10 cellular contexts compared by ENCODE assay signal in the genomic region with DNA sequence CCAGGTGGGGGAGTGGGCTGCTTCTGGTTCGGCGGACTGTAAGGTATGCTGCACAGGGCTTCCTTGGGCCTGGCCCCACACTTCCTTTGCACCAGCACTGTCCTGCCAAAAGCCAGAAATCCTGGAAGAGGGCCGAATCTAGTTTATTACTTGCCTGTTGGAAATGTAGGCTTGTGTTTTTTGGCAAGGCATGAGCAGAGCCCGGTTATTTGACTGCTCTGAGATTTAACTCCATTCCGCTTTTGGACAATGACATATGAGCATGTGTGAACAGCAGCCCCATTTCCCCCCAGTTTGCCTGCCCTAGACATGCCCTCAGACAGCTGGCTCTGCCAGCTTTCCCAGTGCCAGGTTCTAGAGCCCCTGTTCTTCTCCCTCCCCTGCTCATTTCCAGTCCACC.
A peak's percentile ranks its signal among the peaks of the same experiment; 100 is the strongest.
DNase-seq lines count a peak whose midpoint lies in the region; ATAC-seq, FAIRE-seq and TF ChIP-seq lines count a peak whose summit lies in the region.
"Had no signal": no experiment of that assay in that cellular context is flagged by ENCODE, and none has a peak within 500 bp of the region (broad histone marks: within the 10 kb centered on the region; RNA-seq: fewer than 3 reads in every experiment).

No MANE protein-coding gene starts in this region.

- H2AFZ ChIP-seq in PC-3 (ENCODE audit: low read length) = no peak overlapping the region
- H2AFZ ChIP-seq in keratinocyte (ENCODE audit: control insufficient read depth, low read length) = no peak overlapping the region

- no peak for DNase-seq in PC-3
- DNase-seq in astrocyte of the spinal cord (ENCODE audit: low read depth, low spot score) = peak; percentile 36
- no peak for DNase-seq in keratinocyte (ENCODE audit: low read depth, low spot score)
- DNase-seq in stromal cell of bone marrow (ENCODE audit: low read depth) = peak; percentile 66
- DNase-seq in NCI-H524 (lab: John Stamatoyannopoulos, UW) = no peak
- DNase-seq in DMS114 treated with DMSO at 0.1 percent for 48 hours (lab: John Stamatoyannopoulos, UW; ENCODE audit: unreplicated experiment) = no peak
- no peak for DNase-seq in SKM-1 treated with dmso at 0.1 percent for 144 hours (lab: John Stamatoyannopoulos, UW; ENCODE audit: unreplicated experiment)
- DNase-seq: hypothalamus, NCI-H524 treated with DMSO at 0.1 percent for 48 hours had no signal

- H3K9me2 ChIP-seq in PC-3 (replicated peaks; ENCODE audit: low read length) = no peaks in the 10 kb centered on the region

- H3K4me3 ChIP-seq in PC-3 (ENCODE audit: low read length) (no peak overlapping the region), astrocyte of the spinal cord (ENCODE audit: low read depth, low read length) (no peak overlapping the region), keratinocyte (ENCODE audit: control insufficient read depth in 2 of 3, extremely low read depth in 1 of 3, insufficient read depth in 2 of 3, low read depth in 1 of 3, low read length in 3 of 3) (no peak overlapping the region)

- peaks cover 35% of the 10 kb centered on the region for H3K4me1 ChIP-seq in PC-3 (ENCODE audit: insufficient read depth, low read length)
- peaks cover 46% of the 10 kb centered on the region for H3K4me1 ChIP-seq in keratinocyte (ENCODE audit: control insufficient read depth, extremely low read depth, insufficient read depth, low read length)

- H3K4me2 ChIP-seq in PC-3 (ENCODE audit: low read length) (no peak overlapping the region), keratinocyte (ENCODE audit: control insufficient read depth, extremely low read depth, insufficient read depth, low read depth, low read length) (no peak overlapping the region)

- no peaks in the 10 kb centered on the region for H3K36me3 ChIP-seq in PC-3 (ENCODE audit: low read depth, low read length)
- H3K36me3 ChIP-seq in keratinocyte (ENCODE audit: control insufficient read depth in 2 of 2, extremely low read depth in 1 of 2, insufficient read depth in 2 of 2, low read length in 2 of 2) = no peaks in the 10 kb centered on the region

- H3K9me3 ChIP-seq in PC-3 (ENCODE audit: low read length) (no peaks in the 10 kb centered on the region), keratinocyte (ENCODE audit: control insufficient read depth, low read depth, low read length) (no peaks in the 10 kb centered on the region)

- H3K79me2 ChIP-seq in PC-3 (ENCODE audit: low read length) = no peaks in the 10 kb centered on the region
- H3K79me2 ChIP-seq in keratinocyte (ENCODE audit: control insufficient read depth, insufficient read depth, low read length) = no peaks in the 10 kb centered on the region

- dilution Hi-C loops in keratinocyte (cut with MboI; ENCODE audit: extremely low pct_ligation_motif_present, low sequenced_read_pairs) = no loop called here

- H3K27me3 ChIP-seq in PC-3 (ENCODE audit: low read length) (no peaks in the 10 kb centered on the region), keratinocyte (ENCODE audit: control insufficient read depth, extremely low read depth, insufficient read depth, low read length) (no peaks in the 10 kb centered on the region)

- no TSS peak for BruUV-seq in PC-3 (replicated peaks; lab: Mats Ljungman, UMichigan)

- H3K27ac ChIP-seq in PC-3 (ENCODE audit: low read length) (0 out of 2 replicates have a peak overlapping the region, but pooled peaks have one; percentile 68), keratinocyte (ENCODE audit: control insufficient read depth, insufficient read depth, low read length) (peak overlapping the region; percentile 72)

- ATAC-seq in PC-3 = no peak
- ATAC-seq in GM19463 (IDR thresholded peaks at IDR 0.05; ENCODE audit: unreplicated experiment) = no peak

- H4K20me1 ChIP-seq in PC-3 (ENCODE audit: low read length) (no peaks in the 10 kb centered on the region), keratinocyte (ENCODE audit: control insufficient read depth, extremely low read depth, insufficient read depth, low read length) (no peaks in the 10 kb centered on the region)

- intact Hi-C loops in PC-3 (cut with micrococcal nuclease) = loop anchor here (10.0 kb wide), 1 partner anchor 121 kb away; a partner anchor contains a TSS

- in situ Hi-C loops in astrocyte of the spinal cord (cut with HindIII; ENCODE audit: low sequenced_read_pairs) = no loop called here

- no peak overlapping the region for H3K9ac ChIP-seq in PC-3 (ENCODE audit: low read length)
- no peak overlapping the region for H3K9ac ChIP-seq in keratinocyte (ENCODE audit: control insufficient read depth, extremely low read depth, insufficient read depth, low read length)

- H3F3A ChIP-seq in PC-3 (ENCODE audit: low read length, unreplicated experiment) = no peaks in the 10 kb centered on the region

- no peak for TF ChIP-seq CTCF in PC-3 (conservative IDR thresholded peaks at IDR 0.05; ENCODE audit: low read depth, low read length)
- no peak for TF ChIP-seq CTCF in astrocyte of the spinal cord (IDR thresholded peaks at IDR 0.05; ENCODE audit: low read depth, low read length)
- no peak for TF ChIP-seq CTCF in keratinocyte (optimal IDR thresholded peaks at IDR 0.05 in 1 of 3, IDR thresholded peaks at IDR 0.05 in 1 of 3, conservative IDR thresholded peaks at IDR 0.05 in 1 of 3; ENCODE audit: extremely low read depth in 1 of 3, insufficient read depth in 2 of 3, low read length in 3 of 3)

- POLR2A ChIA-PET in PC-3 (lab: Charles Lee; ENCODE audit: unreplicated experiment) = no interaction called here

- H3K9me1 ChIP-seq in keratinocyte (ENCODE audit: control insufficient read depth, extremely low read depth, insufficient read depth, low read length) = no peaks in the 10 kb centered on the region

- FAIRE-seq in keratinocyte (lab: Jason Lieb, UNC) = no peak

- CTCF ChIA-PET in PC-3 (lab: Charles Lee) = no interaction called here

Comparison
In these comparisons a context has a peak if more than half of its experiments do, and no peak if none do; other contexts are left out.
1. DNase-seq: peak in astrocyte of the spinal cord (single experiment) and stromal cell of bone marrow (single experiment); none in PC-3 (single experiment), keratinocyte (single experiment), NCI-H524 (0 of 2), DMS114 treated with DMSO at 0.1 percent for 48 hours (single experiment) and SKM-1 treated with dmso at 0.1 percent for 144 hours (single experiment).